Comparison of ENCODE assay signal across 9 cellular contexts in genomic region chr5:131270809-131271208, GRCh38. TPM values are rescaled to one million over a fixed set of nuclear protein-coding genes. Genes with fewer than 3 reads are reported as not detected.
DNase-seq lines count a peak whose midpoint lies in the region; ATAC-seq and FAIRE-seq lines count a peak whose summit lies in the region.
"Had no signal": no experiment of that assay in that cellular context is flagged by ENCODE, and none has a peak within 500 bp of the region (broad histone marks: within the 10 kb centered on the region; RNA-seq: fewer than 3 reads in every experiment).

No MANE protein-coding gene starts in this region.

- no peak overlapping the region for H3K4me2 ChIP-seq in mesendoderm (ENCODE audit: low read length)

- H3K56ac ChIP-seq in mesendoderm (ENCODE audit: low read length): no peak overlapping the region

- no peak overlapping the region for H3K9ac ChIP-seq in mesendoderm (ENCODE audit: low read length)

- H4K8ac ChIP-seq in mesendoderm (ENCODE audit: low read depth, low read length): no peak overlapping the region

- no peak overlapping the region for H2BK15ac ChIP-seq in mesendoderm (replicated peaks; ENCODE audit: low read depth)

- DNase-seq in CD8-positive, alpha-beta memory T cell: no peak
- DNase-seq in HTR-8/SVneo (ENCODE audit: insufficient read length, low spot score) (peak; percentile 30), mesendoderm (peak; percentile 36), NCI-H2029 treated with DMSO at 0.1 percent for 48 hours (lab: John Stamatoyannopoulos, UW) (no peak), NCI-H1048 (lab: John Stamatoyannopoulos, UW) (no peak), NCI-H345 treated with DMSO at 0.1 percent for 48 hours (lab: John Stamatoyannopoulos, UW; ENCODE audit: unreplicated experiment) (no peak), left lobe of liver (ENCODE audit: low spot score) (no peak)

- no peak overlapping the region for H3K18ac ChIP-seq in mesendoderm (ENCODE audit: low read length)

- POLR2A ChIA-PET in CD8-positive, alpha-beta memory T cell (lab: Charles Lee): interaction anchor here (0.6 to 2.1 kb wide), 9 partner anchors 7 to 146 kb away, joined by 3 to 7 read pairs (median 3); no protein-coding TSS in a partner anchor

- H4K5ac ChIP-seq in mesendoderm (ENCODE audit: low read length): no peak overlapping the region

- no peak overlapping the region for H3K23ac ChIP-seq in mesendoderm (ENCODE audit: low read length)

- no peaks in the 10 kb centered on the region for H3K9me3 Mint-ChIP-seq in CD8-positive, alpha-beta memory T cell
- H3K9me3 Mint-ChIP-seq in activated naive CD8-positive, alpha-beta T cell (ENCODE audit: low read depth): no peaks in the 10 kb centered on the region

- H3K27me3 ChIP-seq in CD8-positive, alpha-beta memory T cell (ENCODE audit: insufficient read depth, low read length, poor library complexity, severe bottlenecking): no peaks in the 10 kb centered on the region
- no peaks in the 10 kb centered on the region for H3K27me3 ChIP-seq in mesendoderm (ENCODE audit: insufficient read depth, low read length, poor library complexity)

- H3K36me3 ChIP-seq in CD8-positive, alpha-beta memory T cell (ENCODE audit: insufficient read depth, low read length): no peaks in the 10 kb centered on the region
- no peaks in the 10 kb centered on the region for H3K36me3 ChIP-seq in mesendoderm (ENCODE audit: control insufficient read depth, insufficient read depth, low read length)

- ATAC-seq in left lobe of liver: no peak

- peaks cover 4% of the 10 kb centered on the region for H3K79me2 ChIP-seq in mesendoderm (ENCODE audit: control insufficient read depth, insufficient read depth, low read length)

- H3K27ac Mint-ChIP-seq in CD8-positive, alpha-beta memory T cell: peak overlapping the region; percentile 88 to 99 (median 96)
- H3K27ac Mint-ChIP-seq in activated naive CD8-positive, alpha-beta T cell: peak overlapping the region; percentile 99

- H3K4me1 ChIP-seq in CD8-positive, alpha-beta memory T cell (ENCODE audit: insufficient read depth, low read length): peaks cover 83% of the 10 kb centered on the region
- no peaks in the 10 kb centered on the region for H3K4me1 ChIP-seq in mesendoderm (ENCODE audit: control insufficient read depth, low read depth, low read length)

- CTCF ChIA-PET in CD8-positive, alpha-beta memory T cell (lab: Charles Lee): interaction anchor here (0.7 to 1.3 kb wide), 7 partner anchors 9 to 111 kb away, joined by 3 to 5 read pairs (median 3); no protein-coding TSS in a partner anchor

- H3K9me3 ChIP-seq in CD8-positive, alpha-beta memory T cell (ENCODE audit: low read length): no peaks in the 10 kb centered on the region

- peak overlapping the region; percentile 77 to 93 (median 82) for H3K4me3 Mint-ChIP-seq in CD8-positive, alpha-beta memory T cell
- H3K4me3 Mint-ChIP-seq in activated naive CD8-positive, alpha-beta T cell: peak overlapping the region; percentile 92

- peaks cover 0 to 2% of the 10 kb centered on the region in 2 donors for H3K27me3 Mint-ChIP-seq in CD8-positive, alpha-beta memory T cell
- H3K27me3 Mint-ChIP-seq in activated naive CD8-positive, alpha-beta T cell: no peaks in the 10 kb centered on the region

- H2BK120ac ChIP-seq in mesendoderm (ENCODE audit: low read depth, low read length): no peak overlapping the region

- peak overlapping the region; percentile 31 for H3K4me3 ChIP-seq in CD8-positive, alpha-beta memory T cell (ENCODE audit: low read length)
- H3K4me3 ChIP-seq in mesendoderm (ENCODE audit: low read length): no peak overlapping the region

- no peak overlapping the region for H3K4ac ChIP-seq in mesendoderm (ENCODE audit: low read depth, low read length)

- H3K36me3 Mint-ChIP-seq in CD8-positive, alpha-beta memory T cell: peaks cover 0 to 46% (median 6%) of the 10 kb centered on the region in 3 donors
- H3K36me3 Mint-ChIP-seq in activated naive CD8-positive, alpha-beta T cell: peaks cover 8% of the 10 kb centered on the region

- FAIRE-seq in HTR-8/SVneo (lab: Jason Lieb, UNC): no peak
- FAIRE-seq: G401.6 had no signal

- peaks cover 67 to 79% (median 70%) of the 10 kb centered on the region in 3 donors for H3K4me1 Mint-ChIP-seq in CD8-positive, alpha-beta memory T cell
- H3K4me1 Mint-ChIP-seq in activated naive CD8-positive, alpha-beta T cell (ENCODE audit: low read depth): peaks cover 74% of the 10 kb centered on the region

- H2BK5ac ChIP-seq in mesendoderm (ENCODE audit: low read length): no peak overlapping the region

- peaks cover 6% of the 10 kb centered on the region for H3K79me1 ChIP-seq in mesendoderm (ENCODE audit: low read length)

- H2AK5ac ChIP-seq in mesendoderm (ENCODE audit: low read length): no peak overlapping the region

- no CpG with 5 or more reads among the region's 2 CpGs for WGBS in mesendoderm (ENCODE audit: extremely low coverage, insufficient coverage, low lambda C conversion rate)

- no peak overlapping the region for H3K27ac ChIP-seq in CD8-positive, alpha-beta memory T cell (ENCODE audit: low read depth, low read length)
- H3K27ac ChIP-seq in mesendoderm (ENCODE audit: low read depth, low read length): no peak overlapping the region

RNA-seq across cellular contexts. Expression of gene CDC42SE2, which starts 7.0 kb away (rescaled TPM):
- 100 to 1,000 TPM; 125 to 131 TPM for total RNA-seq in CD8-positive, alpha-beta memory T cell
- polyA plus RNA-seq in CD8-positive, alpha-beta memory T cell: 460 TPM
- polyA plus RNA-seq in mesendoderm (2013, experiment 1 of 2): 17.5 TPM
- polyA plus RNA-seq in mesendoderm (2013, experiment 2 of 2): 18.3 TPM
- total RNA-seq in left lobe of liver: 9.9 TPM

Comparison
In these comparisons a context has a peak if more than half of its experiments do, and no peak if none do; other contexts are left out.
1. DNase-seq: peak in HTR-8/SVneo (single experiment) and mesendoderm (single experiment); none in CD8-positive, alpha-beta memory T cell (0 of 5), NCI-H2029 treated with DMSO at 0.1 percent for 48 hours (single experiment), NCI-H1048 (single experiment), NCI-H345 treated with DMSO at 0.1 percent for 48 hours (single experiment) and left lobe of liver (single experiment).
2. RNA of gene CDC42SE2, which starts 7.0 kb away (total RNA-seq): 125 to 131 TPM in CD8-positive, alpha-beta memory T cell; 9.9 TPM in left lobe of liver (single experiment); every median in the first group is over 10 times any median in the second.